In genomic region chr17:42179911-42180410, GRCh38 we compare ENCODE assay signal across 1 cellular context.
TF ChIP-seq lines count a peak whose summit lies in the region.

No MANE protein-coding gene starts in this region.

TF ChIP-seq in HepG2, 621 proteins besides CTCF, POLR2A, EP300 and RAD21 (continued from another document and continues in another):
- no peak for TF ChIP-seq ZUFSP (CRISPR knock-in tag; IDR thresholded peaks at IDR 0.05; ENCODE audit: borderline replicate concordance)
- no peak for TF ChIP-seq SRSF9 (IDR thresholded peaks at IDR 0.05; ENCODE audit: borderline replicate concordance, insufficient read depth, low read depth, low read length, poor library complexity, severe bottlenecking)
- peak; percentile 68; the same call in 1 of the 2 replicates for TF ChIP-seq ZNF816 (CRISPR knock-in tag; IDR thresholded peaks at IDR 0.05; ENCODE audit: borderline replicate concordance)
- peak; percentile 58; the same call in 1 of the 2 replicates for TF ChIP-seq GATAD2A (CRISPR knock-in tag; IDR thresholded peaks at IDR 0.05)
- no peak for TF ChIP-seq UBTF (CRISPR knock-in tag; IDR thresholded peaks at IDR 0.05)
- peak; percentile 93 for TF ChIP-seq ZNF441 (CRISPR knock-in tag; IDR thresholded peaks at IDR 0.05; ENCODE audit: borderline replicate concordance)
- TF ChIP-seq ZBTB7A (CRISPR knock-in tag; IDR thresholded peaks at IDR 0.05), result peak; percentile 65; the same call in 1 of the 2 replicates
- no peak; the same call in 1 of the 2 replicates for TF ChIP-seq ZNF768 (CRISPR knock-in tag; IDR thresholded peaks at IDR 0.05)
- TF ChIP-seq ATM (IDR thresholded peaks at IDR 0.05; ENCODE audit: borderline replicate concordance), result no peak
- TF ChIP-seq ZNF451 (CRISPR knock-in tag; IDR thresholded peaks at IDR 0.05), result peak; percentile 78; the same call in 1 of the 2 replicates
- no peak for TF ChIP-seq MAFF (IDR thresholded peaks at IDR 0.05; ENCODE audit: low read depth, low read length)
- TF ChIP-seq DPF2 (CRISPR knock-in tag; IDR thresholded peaks at IDR 0.05; ENCODE audit: borderline replicate concordance, low read depth), result no peak
- TF ChIP-seq ZNF83 (CRISPR knock-in tag; IDR thresholded peaks at IDR 0.05; ENCODE audit: borderline replicate concordance), result no peak
- TF ChIP-seq TGIF2 (CRISPR knock-in tag; IDR thresholded peaks at IDR 0.05), result peak; percentile 98
- TF ChIP-seq MED8 (CRISPR knock-in tag; IDR thresholded peaks at IDR 0.05; ENCODE audit: insufficient replicate concordance), result no peak
- TF ChIP-seq HES4 (CRISPR knock-in tag; IDR thresholded peaks at IDR 0.05; ENCODE audit: borderline replicate concordance), result peak; percentile 93; the same call in 1 of the 2 replicates
- no peak for TF ChIP-seq ZHX1 (CRISPR knock-in tag; IDR thresholded peaks at IDR 0.05; ENCODE audit: low read depth)
- peak; percentile 41 for TF ChIP-seq BCL3 (CRISPR knock-in tag; IDR thresholded peaks at IDR 0.05)
- TF ChIP-seq POGZ (CRISPR knock-in tag; IDR thresholded peaks at IDR 0.05), result no peak
- TF ChIP-seq HMG20A (CRISPR knock-in tag; IDR thresholded peaks at IDR 0.05; ENCODE audit: borderline replicate concordance), result no peak; the same call in 1 of the 2 replicates
- TF ChIP-seq, protein P1, sequence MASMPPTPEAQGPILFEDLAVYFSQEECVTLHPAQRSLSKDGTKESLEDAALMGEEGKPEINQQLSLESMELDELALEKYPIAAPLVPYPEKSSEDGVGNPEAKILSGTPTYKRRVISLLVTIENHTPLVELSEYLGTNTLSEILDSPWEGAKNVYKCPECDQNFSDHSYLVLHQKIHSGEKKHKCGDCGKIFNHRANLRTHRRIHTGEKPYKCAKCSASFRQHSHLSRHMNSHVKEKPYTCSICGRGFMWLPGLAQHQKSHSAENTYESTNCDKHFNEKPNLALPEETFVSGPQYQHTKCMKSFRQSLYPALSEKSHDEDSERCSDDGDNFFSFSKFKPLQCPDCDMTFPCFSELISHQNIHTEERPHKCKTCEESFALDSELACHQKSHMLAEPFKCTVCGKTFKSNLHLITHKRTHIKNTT (CRISPR knock-in tag; IDR thresholded peaks at IDR 0.05), result no peak
- 0 out of 2 replicates have a peak, but pooled peaks have one; percentile 68 for TF ChIP-seq ZZZ3 (CRISPR knock-in tag; IDR thresholded peaks at IDR 0.05; ENCODE audit: borderline replicate concordance)
- no peak for TF ChIP-seq SOX13 (IDR thresholded peaks at IDR 0.05)
- peak in 1 of 2 experiments; percentile 49; a peak in 2 of 4 replicates for TF ChIP-seq SOX13 (CRISPR knock-in tag; conservative IDR thresholded peaks at IDR 0.05 in 1 of 2, IDR thresholded peaks at IDR 0.05 in 1 of 2)
- peak; percentile 98 for TF ChIP-seq KLF6 (CRISPR knock-in tag; IDR thresholded peaks at IDR 0.05)
- TF ChIP-seq ZNF749 (CRISPR knock-in tag; IDR thresholded peaks at IDR 0.05; ENCODE audit: borderline replicate concordance), result peak; percentile 91; the same call in 1 of the 2 replicates
- TF ChIP-seq ZMYM3 (CRISPR knock-in tag; IDR thresholded peaks at IDR 0.05), result no peak
- peak; percentile 83 for TF ChIP-seq SIX1 (CRISPR knock-in tag; IDR thresholded peaks at IDR 0.05; ENCODE audit: borderline replicate concordance)
- TF ChIP-seq ZNF207 (IDR thresholded peaks at IDR 0.05; ENCODE audit: borderline replicate concordance), result no peak
- TF ChIP-seq ZNF367 (CRISPR knock-in tag; IDR thresholded peaks at IDR 0.05; ENCODE audit: borderline replicate concordance), result peak; percentile 96; the same call in 1 of the 2 replicates
- peak; percentile 56 for TF ChIP-seq GABPB1 (CRISPR knock-in tag; IDR thresholded peaks at IDR 0.05)
- TF ChIP-seq, protein P2, sequence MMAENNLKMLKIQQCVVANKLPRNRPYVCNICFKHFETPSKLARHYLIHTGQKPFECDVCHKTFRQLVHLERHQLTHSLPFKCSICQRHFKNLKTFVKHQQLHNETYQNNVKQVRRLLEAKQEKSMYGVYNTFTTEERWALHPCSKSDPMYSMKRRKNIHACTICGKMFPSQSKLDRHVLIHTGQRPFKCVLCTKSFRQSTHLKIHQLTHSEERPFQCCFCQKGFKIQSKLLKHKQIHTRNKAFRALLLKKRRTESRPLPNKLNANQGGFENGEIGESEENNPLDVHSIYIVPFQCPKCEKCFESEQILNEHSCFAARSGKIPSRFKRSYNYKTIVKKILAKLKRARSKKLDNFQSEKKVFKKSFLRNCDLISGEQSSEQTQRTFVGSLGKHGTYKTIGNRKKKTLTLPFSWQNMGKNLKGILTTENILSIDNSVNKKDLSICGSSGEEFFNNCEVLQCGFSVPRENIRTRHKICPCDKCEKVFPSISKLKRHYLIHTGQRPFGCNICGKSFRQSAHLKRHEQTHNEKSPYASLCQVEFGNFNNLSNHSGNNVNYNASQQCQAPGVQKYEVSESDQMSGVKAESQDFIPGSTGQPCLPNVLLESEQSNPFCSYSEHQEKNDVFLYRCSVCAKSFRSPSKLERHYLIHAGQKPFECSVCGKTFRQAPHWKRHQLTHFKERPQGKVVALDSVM (CRISPR knock-in tag; IDR thresholded peaks at IDR 0.05), result no peak
- peak; percentile 90; the same call in 1 of the 2 replicates for TF ChIP-seq ZFYVE20 (CRISPR knock-in tag; IDR thresholded peaks at IDR 0.05; ENCODE audit: borderline replicate concordance, low read depth)
- TF ChIP-seq ZNF501 (CRISPR knock-in tag; IDR thresholded peaks at IDR 0.05), result no peak
- no peak for TF ChIP-seq SRF (IDR thresholded peaks at IDR 0.05; ENCODE audit: low read depth, low read length)
- peak; percentile 88; the same call in 1 of the 2 replicates for TF ChIP-seq RFXANK (CRISPR knock-in tag; IDR thresholded peaks at IDR 0.05)
- peak; percentile 69; the same call in 1 of the 2 replicates for TF ChIP-seq MIER3 (CRISPR knock-in tag; IDR thresholded peaks at IDR 0.05; ENCODE audit: borderline replicate concordance)
- peak; percentile 79 for TF ChIP-seq ZBTB38 (CRISPR knock-in tag; IDR thresholded peaks at IDR 0.05)
- no peak for TF ChIP-seq DMAP1 (CRISPR knock-in tag; IDR thresholded peaks at IDR 0.05)
- TF ChIP-seq RBM39 (IDR thresholded peaks at IDR 0.05; ENCODE audit: low read depth, low read length, poor library complexity, severe bottlenecking), result no peak
- no peak for TF ChIP-seq MBD4 (IDR thresholded peaks at IDR 0.05; ENCODE audit: borderline replicate concordance, low read length)
- no peak; the same call in 1 of the 2 replicates for TF ChIP-seq ZC3H4 (CRISPR knock-in tag; IDR thresholded peaks at IDR 0.05; ENCODE audit: borderline replicate concordance)
- TF ChIP-seq ZNF780A (CRISPR knock-in tag; IDR thresholded peaks at IDR 0.05), result peak; percentile 65; the same call in 1 of the 2 replicates
- peak; percentile 93 for TF ChIP-seq ZMAT3 (CRISPR knock-in tag; conservative IDR thresholded peaks at IDR 0.05)
- TF ChIP-seq, protein P3, sequence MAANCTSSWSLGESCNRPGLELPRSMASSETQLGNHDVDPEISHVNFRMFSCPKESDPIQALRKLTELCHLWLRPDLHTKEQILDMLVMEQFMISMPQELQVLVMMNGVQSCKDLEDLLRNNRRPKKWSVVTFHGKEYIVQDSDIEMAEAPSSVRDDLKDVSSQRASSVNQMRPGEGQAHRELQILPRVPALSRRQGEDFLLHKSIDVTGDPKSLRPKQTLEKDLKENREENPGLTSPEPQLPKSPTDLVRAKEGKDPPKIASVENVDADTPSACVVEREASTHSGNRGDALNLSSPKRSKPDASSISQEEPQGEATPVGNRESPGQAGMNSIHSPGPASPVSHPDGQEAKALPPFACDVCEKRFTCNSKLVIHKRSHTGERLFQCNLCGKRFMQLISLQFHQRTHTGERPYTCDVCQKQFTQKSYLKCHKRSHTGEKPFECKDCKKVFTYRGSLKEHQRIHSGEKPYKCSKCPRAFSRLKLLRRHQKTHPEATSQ (CRISPR knock-in tag; IDR thresholded peaks at IDR 0.05; ENCODE audit: borderline replicate concordance), result 0 out of 2 replicates have a peak, but pooled peaks have one; percentile 28
- TF ChIP-seq ZNF841 (CRISPR knock-in tag; IDR thresholded peaks at IDR 0.05; ENCODE audit: borderline replicate concordance), result no peak
- TF ChIP-seq TCF7 (IDR thresholded peaks at IDR 0.05; ENCODE audit: low read depth), result no peak
- peak; percentile 52; the same call in 1 of the 2 replicates for TF ChIP-seq ZNF546 (CRISPR knock-in tag; conservative IDR thresholded peaks at IDR 0.05)
- TF ChIP-seq ELK4 (CRISPR knock-in tag; IDR thresholded peaks at IDR 0.05; ENCODE audit: borderline replicate concordance), result peak; percentile 38; the same call in 1 of the 2 replicates
- TF ChIP-seq ATF6 (CRISPR knock-in tag; conservative IDR thresholded peaks at IDR 0.05), result peak; percentile 98
- no peak for TF ChIP-seq TBX3 (IDR thresholded peaks at IDR 0.05; ENCODE audit: borderline replicate concordance)
- TF ChIP-seq ZFP41 (CRISPR knock-in tag; IDR thresholded peaks at IDR 0.05; ENCODE audit: borderline replicate concordance), result no peak
- TF ChIP-seq PRPF4 (IDR thresholded peaks at IDR 0.05; ENCODE audit: low read depth, low read length, poor library complexity, severe bottlenecking), result no peak
- no peak for TF ChIP-seq ZNF33A (CRISPR knock-in tag; IDR thresholded peaks at IDR 0.05; ENCODE audit: borderline replicate concordance)
